ENCODE assay signal across 8 cellular contexts in the genomic region with DNA sequence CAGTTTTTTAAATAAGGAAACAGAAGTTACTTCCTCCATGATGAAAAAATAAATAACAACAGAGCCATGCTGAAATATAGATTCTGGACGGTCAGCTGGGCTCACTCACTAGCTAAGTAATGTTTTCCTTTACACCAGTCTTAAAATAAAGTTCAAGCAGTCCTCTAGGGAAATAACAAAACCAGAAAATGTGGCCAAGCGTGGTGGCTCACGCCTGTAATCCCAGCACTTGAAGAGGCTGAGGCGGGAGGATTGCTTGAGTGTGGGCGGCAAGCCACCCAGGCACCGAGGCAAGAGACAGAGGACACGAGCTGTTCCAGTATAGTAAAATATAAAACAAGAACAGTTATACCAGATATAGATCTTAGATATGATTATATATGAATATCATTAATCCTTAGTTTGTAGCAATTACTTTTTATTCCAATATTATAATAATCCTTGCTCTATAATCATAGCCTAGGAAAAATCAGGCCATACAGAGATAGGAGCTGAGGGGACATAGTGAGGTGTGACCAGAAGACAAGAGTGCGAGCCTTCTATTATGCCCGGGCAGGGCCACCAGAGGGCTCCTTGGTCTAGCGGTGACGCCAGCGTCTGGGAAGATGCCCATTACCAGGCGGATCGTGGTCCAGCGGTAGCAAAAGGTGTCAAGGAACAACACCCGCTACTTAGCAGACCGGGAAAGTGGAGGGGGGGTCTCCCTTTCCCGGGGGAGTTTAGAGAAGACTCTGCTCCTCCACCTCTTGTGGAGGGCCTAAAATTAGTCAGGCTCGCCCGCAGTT. TPM values are rescaled to one million over a fixed set of nuclear protein-coding genes. Genes with fewer than 3 reads are reported as not detected.
"Had no signal": no experiment of that assay in that cellular context is flagged by ENCODE, and none has a peak within 500 bp of the region (broad histone marks: within the 10 kb centered on the region; RNA-seq: fewer than 3 reads in every experiment).

No MANE protein-coding gene starts in this region.

RNA-seq across cellular contexts. Expression of gene AICDA, which starts 28.4 kb away (rescaled TPM):
- total RNA-seq: activated CD8-positive, alpha-beta T cell treated with anti-CD3 and anti-CD28 coated beads, Interleukin-2, amount 10 ng/mL, durations not matched to agents 7 days and 5 days; activated naive CD8-positive, alpha-beta T cell treated with anti-CD3 and anti-CD28 coated beads, Interleukin-2, amount 10 ng/mL, durations not matched to agents 7 days and 5 days; adrenal gland; RPMI7951; T-helper 2 cell treated with Interferon-gamma antibody and Interleukin-4, amounts not matched to agents 100 ng/mL and 5 ng/mL, for 36 hours had no signal
- polyA plus RNA-seq: adrenal gland, SK-N-SH had no signal

RNA-seq across cellular contexts. Expression of gene CLEC4E, which starts 43.6 kb away (rescaled TPM):
- total RNA-seq: activated CD8-positive, alpha-beta T cell treated with anti-CD3 and anti-CD28 coated beads, Interleukin-2, amount 10 ng/mL, durations not matched to agents 7 days and 5 days; activated naive CD8-positive, alpha-beta T cell treated with anti-CD3 and anti-CD28 coated beads, Interleukin-2, amount 10 ng/mL, durations not matched to agents 7 days and 5 days; cardiac septum; RPMI7951; T-helper 2 cell treated with Interferon-gamma antibody and Interleukin-4, amounts not matched to agents 100 ng/mL and 5 ng/mL, for 36 hours had no signal
- polyA plus RNA-seq: IgD-negative memory B cell, SK-N-SH had no signal
